19 cellular contexts compared by ENCODE assay signal in genomic region chr18:26536032-26536431, GRCh38. TPM values are rescaled to one million over a fixed set of nuclear protein-coding genes. Genes with fewer than 3 reads are reported as not detected.
A peak's percentile ranks its signal among the peaks of the same experiment; 100 is the strongest.
DNase-seq lines count a peak whose midpoint lies in the region; ATAC-seq and TF ChIP-seq lines count a peak whose summit lies in the region.
"Had no signal": no experiment of that assay in that cellular context is flagged by ENCODE, and none has a peak within 500 bp of the region (broad histone marks: within the 10 kb centered on the region; RNA-seq: fewer than 3 reads in every experiment).

No MANE protein-coding gene starts in this region.

- ATAC-seq in HCT116 (peak; percentile 52), RWPE2 (ENCODE audit: low read depth) (peak; percentile 69)
- ATAC-seq: naive thymus-derived CD4-positive, alpha-beta T cell; stimulated activated memory B cell treated with anti-CD40 and anti-IgM and Interleukin-4, amounts not matched to agents 10 μg/mL and 1 μg/mL and 100 μg/mL, for 72 hours had no signal

- H3K27me3 ChIP-seq in HCT116 (ENCODE audit: insufficient read depth, low read length) (no peaks in the 10 kb centered on the region), RWPE2 (ENCODE audit: insufficient read depth, poor library complexity, severe bottlenecking) (no peaks in the 10 kb centered on the region), SJCRH30 (no peaks in the 10 kb centered on the region), dorsolateral prefrontal cortex (no peaks in the 10 kb centered on the region)
- H3K27me3 ChIP-seq: ascending aorta, tibial nerve had no signal

- RAD21 ChIA-PET in HCT116 (lab: Charles Lee; ENCODE audit: low non-redundant PET in 1 of 2, low total read pairs in 2 of 2, uncharacterized antibody in 2 of 2, unreplicated experiment in 2 of 2), result no interaction called here

- peak overlapping the region; percentile 54 for H3K4me2 ChIP-seq in HCT116 (ENCODE audit: low read length)

- H3K4me3 ChIP-seq in HCT116 (replicated peaks in 1 of 2; ENCODE audit: low read depth in 1 of 2, low read length in 2 of 2) (0 out of 4 replicates have a peak overlapping the region, but pooled peaks of 1 of the 2 experiments have one; percentile 7), RWPE2 (ENCODE audit: severe bottlenecking) (no peak overlapping the region), SJCRH30 (no peak overlapping the region), dorsolateral prefrontal cortex (no peak overlapping the region)
- H3K4me3 ChIP-seq: ascending aorta, coronary artery, lung, tibial nerve had no signal

- H3K4me3 Mint-ChIP-seq in Calu3 (ENCODE audit: low read depth, unreplicated experiment), result no peak overlapping the region
- H3K4me3 Mint-ChIP-seq: naive thymus-derived CD4-positive, alpha-beta T cell; stimulated activated memory B cell treated with anti-CD40 and anti-IgM and Interleukin-4, amounts not matched to agents 10 μg/mL and 1 μg/mL and 100 μg/mL, for 72 hours had no signal

- H3K9ac ChIP-seq in HCT116 (ENCODE audit: low read length), result peak overlapping the region; percentile 29

- H3K79me2 ChIP-seq in HCT116 (ENCODE audit: insufficient read depth, low read length), result peaks cover 14% of the 10 kb centered on the region

- no peak for TF ChIP-seq CTCF in Calu3 (IDR thresholded peaks at IDR 0.05; ENCODE audit: unreplicated experiment)
- TF ChIP-seq CTCF in HCT116 (IDR thresholded peaks at IDR 0.05 in 2 of 3, conservative IDR thresholded peaks at IDR 0.05 in 1 of 3; ENCODE audit: borderline replicate concordance in 1 of 3, insufficient read depth in 1 of 3, low read depth in 2 of 3, low read length in 2 of 3), result no peak
- no peak for TF ChIP-seq CTCF in RWPE2 (IDR thresholded peaks at IDR 0.05; ENCODE audit: poor library complexity, severe bottlenecking)
- no peak for TF ChIP-seq CTCF in dorsolateral prefrontal cortex (IDR thresholded peaks at IDR 0.05 in 54 of 56, conservative IDR thresholded peaks at IDR 0.05 in 2 of 56; ENCODE audit: low read depth in 1 of 56, partially characterized antibody in 56 of 56)

- POLR2A ChIA-PET in HCT116 (lab: Charles Lee), result no interaction called here

- H2AFZ ChIP-seq in HCT116 (ENCODE audit: low read depth, low read length, poor library complexity, severe bottlenecking), result no peak overlapping the region

- peak overlapping the region; percentile 56 for H3K27ac Mint-ChIP-seq in Calu3 (ENCODE audit: unreplicated experiment)
- H3K27ac Mint-ChIP-seq: naive thymus-derived CD4-positive, alpha-beta T cell; stimulated activated memory B cell treated with anti-CD40 and anti-IgM and Interleukin-4, amounts not matched to agents 10 μg/mL and 1 μg/mL and 100 μg/mL, for 72 hours had no signal

- CTCF ChIA-PET in Calu3 (lab: Charles Lee), result no interaction called here
- CTCF ChIA-PET in HCT116 (lab: Charles Lee), result no interaction called here

- H3K9me3 ChIP-seq in HCT116 (ENCODE audit: control insufficient read depth in 1 of 2, insufficient read depth in 1 of 2, low read depth in 1 of 2, low read length in 2 of 2) (no peaks in the 10 kb centered on the region), RWPE2 (ENCODE audit: severe bottlenecking) (no peaks in the 10 kb centered on the region), SJCRH30 (replicated peaks) (no peaks in the 10 kb centered on the region)
- H3K9me3 ChIP-seq: ascending aorta, tibial nerve had no signal

- H3K36me3 ChIP-seq in HCT116 (ENCODE audit: control insufficient read depth in 1 of 2, insufficient read depth in 2 of 2, low read length in 2 of 2), result no peaks in the 10 kb centered on the region
- H3K36me3 ChIP-seq in RWPE2 (ENCODE audit: low read depth), result peaks cover 30% of the 10 kb centered on the region
- no peaks in the 10 kb centered on the region for H3K36me3 ChIP-seq in SJCRH30
- H3K36me3 ChIP-seq: ascending aorta, tibial nerve had no signal

- no peak for TF ChIP-seq POLR2A in HCT116 (IDR thresholded peaks at IDR 0.05; ENCODE audit: borderline replicate concordance, extremely low read depth, insufficient read depth, insufficient read length)

- intact Hi-C loops in Calu3 (cut with micrococcal nuclease; ENCODE audit: unreplicated experiment) (no loop called here), HCT116 (cut with micrococcal nuclease) (loop anchor here (5.0 kb wide), 1 partner anchor 39 kb away; no protein-coding TSS in a partner anchor), dorsolateral prefrontal cortex (cut with DNase I) (no loop called here)

- H3K4me1 ChIP-seq in HCT116 (ENCODE audit: control insufficient read depth in 1 of 2, insufficient read depth in 2 of 2, low read length in 2 of 2), result peaks cover 29 to 64% of the 10 kb centered on the region in 2 experiments
- peaks cover 52% of the 10 kb centered on the region for H3K4me1 ChIP-seq in RWPE2 (ENCODE audit: insufficient read depth, poor library complexity, severe bottlenecking)
- H3K4me1 ChIP-seq in SJCRH30, result no peaks in the 10 kb centered on the region
- H3K4me1 ChIP-seq: ascending aorta had no signal

- H3K27me3 Mint-ChIP-seq in Calu3 (ENCODE audit: unreplicated experiment), result no peaks in the 10 kb centered on the region
- H3K27me3 Mint-ChIP-seq: naive thymus-derived CD4-positive, alpha-beta T cell; stimulated activated memory B cell treated with anti-CD40 and anti-IgM and Interleukin-4, amounts not matched to agents 10 μg/mL and 1 μg/mL and 100 μg/mL, for 72 hours had no signal

- TF ChIP-seq RAD21 in HCT116 (IDR thresholded peaks at IDR 0.05; ENCODE audit: low read depth), result no peak

- H3K9me2 ChIP-seq in HCT116 (ENCODE audit: insufficient read depth), result no peaks in the 10 kb centered on the region

- peaks cover 23% of the 10 kb centered on the region for H3K36me3 Mint-ChIP-seq in Calu3 (ENCODE audit: insufficient read depth, unreplicated experiment)
- H3K36me3 Mint-ChIP-seq: naive thymus-derived CD4-positive, alpha-beta T cell; stimulated activated memory B cell treated with anti-CD40 and anti-IgM and Interleukin-4, amounts not matched to agents 10 μg/mL and 1 μg/mL and 100 μg/mL, for 72 hours had no signal

- H3K27ac ChIP-seq in HCT116 (ENCODE audit: low read depth, low read length), result peak overlapping the region; percentile 27; the same call in 1 of the 2 replicates
- H3K27ac ChIP-seq in RWPE2 (ENCODE audit: poor library complexity, severe bottlenecking), result peak overlapping the region; percentile 81
- no peak overlapping the region for H3K27ac ChIP-seq in SJCRH30
- no peak overlapping the region for H3K27ac ChIP-seq in dorsolateral prefrontal cortex
- H3K27ac ChIP-seq: ascending aorta, coronary artery had no signal

- BruUV-seq in Calu3 (replicated peaks; lab: Mats Ljungman, UMichigan) (no TSS peak), HCT116 (replicated peaks; lab: Mats Ljungman, UMichigan) (no TSS peak)

- peaks cover 32% of the 10 kb centered on the region for H3K4me1 Mint-ChIP-seq in Calu3 (ENCODE audit: low read depth, unreplicated experiment)
- H3K4me1 Mint-ChIP-seq: stimulated activated memory B cell treated with anti-CD40 and anti-IgM and Interleukin-4, amounts not matched to agents 10 μg/mL and 1 μg/mL and 100 μg/mL, for 72 hours had no signal

- DNase-seq in Calu3, result no peak
- no peak for DNase-seq in HCT116 (ENCODE audit: low read depth, low spot score)
- DNase-seq in RWPE2 (ENCODE audit: low spot score), result no peak
- peak; percentile 84 for DNase-seq in kidney tubule cell (ENCODE audit: low spot score)
- DNase-seq in SJCRH30, result no peak
- DNase-seq in T-helper 9 cell, result no peak
- no peak for DNase-seq in dorsolateral prefrontal cortex
- no peak for DNase-seq in NCI-H748 treated with DMSO at 0.1 percent for 48 hours (lab: John Stamatoyannopoulos, UW)
- DNase-seq: activated CD8-positive, alpha-beta memory T cell treated with anti-CD3 and anti-CD28 coated beads, Interleukin-2, amount 50 U/mL, for 4 hours; activated naive CD4-positive, alpha-beta T cell treated with Interleukin-2 at 50 U/mL for 16 hours; naive thymus-derived CD4-positive, alpha-beta T cell; NCI-H2227 treated with DMSO at 0.1 percent for 48 hours; posterior cingulate gyrus; SHP77 treated with DMSO at 0.1 percent for 48 hours had no signal

- no peaks in the 10 kb centered on the region for H3K9me3 Mint-ChIP-seq in Calu3 (ENCODE audit: low read depth, unreplicated experiment)
- H3K9me3 Mint-ChIP-seq: naive thymus-derived CD4-positive, alpha-beta T cell; stimulated activated memory B cell treated with anti-CD40 and anti-IgM and Interleukin-4, amounts not matched to agents 10 μg/mL and 1 μg/mL and 100 μg/mL, for 72 hours had no signal

- H4K20me1 ChIP-seq in HCT116 (ENCODE audit: insufficient read depth), result no peaks in the 10 kb centered on the region

TF ChIP-seq in HCT116, 20 proteins besides CTCF, POLR2A, EP300 and RAD21 (continues in another document):
- no peak for TF ChIP-seq SIN3A (IDR thresholded peaks at IDR 0.05; ENCODE audit: low read depth)
- TF ChIP-seq TCF7L2 (IDR thresholded peaks at IDR 0.05; ENCODE audit: borderline replicate concordance, extremely low read depth, insufficient read depth, insufficient read length), result no peak
- TF ChIP-seq, protein P1, sequence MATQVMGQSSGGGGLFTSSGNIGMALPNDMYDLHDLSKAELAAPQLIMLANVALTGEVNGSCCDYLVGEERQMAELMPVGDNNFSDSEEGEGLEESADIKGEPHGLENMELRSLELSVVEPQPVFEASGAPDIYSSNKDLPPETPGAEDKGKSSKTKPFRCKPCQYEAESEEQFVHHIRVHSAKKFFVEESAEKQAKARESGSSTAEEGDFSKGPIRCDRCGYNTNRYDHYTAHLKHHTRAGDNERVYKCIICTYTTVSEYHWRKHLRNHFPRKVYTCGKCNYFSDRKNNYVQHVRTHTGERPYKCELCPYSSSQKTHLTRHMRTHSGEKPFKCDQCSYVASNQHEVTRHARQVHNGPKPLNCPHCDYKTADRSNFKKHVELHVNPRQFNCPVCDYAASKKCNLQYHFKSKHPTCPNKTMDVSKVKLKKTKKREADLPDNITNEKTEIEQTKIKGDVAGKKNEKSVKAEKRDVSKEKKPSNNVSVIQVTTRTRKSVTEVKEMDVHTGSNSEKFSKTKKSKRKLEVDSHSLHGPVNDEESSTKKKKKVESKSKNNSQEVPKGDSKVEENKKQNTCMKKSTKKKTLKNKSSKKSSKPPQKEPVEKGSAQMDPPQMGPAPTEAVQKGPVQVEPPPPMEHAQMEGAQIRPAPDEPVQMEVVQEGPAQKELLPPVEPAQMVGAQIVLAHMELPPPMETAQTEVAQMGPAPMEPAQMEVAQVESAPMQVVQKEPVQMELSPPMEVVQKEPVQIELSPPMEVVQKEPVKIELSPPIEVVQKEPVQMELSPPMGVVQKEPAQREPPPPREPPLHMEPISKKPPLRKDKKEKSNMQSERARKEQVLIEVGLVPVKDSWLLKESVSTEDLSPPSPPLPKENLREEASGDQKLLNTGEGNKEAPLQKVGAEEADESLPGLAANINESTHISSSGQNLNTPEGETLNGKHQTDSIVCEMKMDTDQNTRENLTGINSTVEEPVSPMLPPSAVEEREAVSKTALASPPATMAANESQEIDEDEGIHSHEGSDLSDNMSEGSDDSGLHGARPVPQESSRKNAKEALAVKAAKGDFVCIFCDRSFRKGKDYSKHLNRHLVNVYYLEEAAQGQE (IDR thresholded peaks at IDR 0.05; ENCODE audit: low read depth), result no peak
- TF ChIP-seq SP1 (IDR thresholded peaks at IDR 0.05; ENCODE audit: low read depth), result no peak
- TF ChIP-seq SRF (IDR thresholded peaks at IDR 0.05; ENCODE audit: low read depth), result no peak

RNA-seq across cellular contexts. Expression of gene KCTD1, which starts 12.3 kb away (rescaled TPM):
- total RNA-seq in Calu3 (2022) (54.1 and 63.2 TPM in 2 replicates), HCT116 (2021; ENCODE audit: unreplicated experiment) (16.8 TPM), dorsolateral prefrontal cortex (100 to 1,000 TPM in 39 of 120 experiments, 10 to 100 TPM in 81; 40.5 to 147 (median 89.3) TPM)
- 13.1 and 13.7 TPM in 2 replicates for polyA plus RNA-seq in HCT116 (2012)
- total RNA-seq in SJCRH30 (2014; rRNA removed; shearing (Covaris generic)), result 9.5 and 9.7 TPM in 2 replicates

Comparison
In these comparisons a context has a peak if more than half of its experiments do, and no peak if none do; other contexts are left out.
1. H3K27ac ChIP-seq: peak in HCT116 (single experiment) and RWPE2 (single experiment); none in SJCRH30 (single experiment) and dorsolateral prefrontal cortex (0 of 59).